In genomic region chr13:26270707-26271106, GRCh38 we compare ENCODE assay signal across 28 cellular contexts.
"Had no signal": no experiment of that assay in that cellular context is flagged by ENCODE, and none has a peak within 500 bp of the region (broad histone marks: within the 10 kb centered on the region; RNA-seq: fewer than 3 reads in every experiment).

No MANE protein-coding gene starts in this region.

- H3K4me3 ChIP-seq: colonic mucosa, coronary artery, dorsolateral prefrontal cortex, esophagus squamous epithelium, gastrocnemius medialis, gastroesophageal sphincter, heart left ventricle, heart right ventricle had no signal

- H3K4me3 Mint-ChIP-seq: dendritic cell treated with granulocyte-macrophage colony-stimulating factor and Interleukin-4, amounts not matched to agents 40 ng/mL and 50 ng/mL, for 4 days; effector memory CD8-positive, alpha-beta T cell; endodermal cell had no signal

- H3K27ac ChIP-seq: colonic mucosa, coronary artery, dorsolateral prefrontal cortex, epithelial cell of prostate, esophagus squamous epithelium, foreskin keratinocyte, gastrocnemius medialis, gastroesophageal sphincter, heart left ventricle, heart right ventricle had no signal

- H3K9me3 ChIP-seq: colonic mucosa, esophagus squamous epithelium, gastrocnemius medialis, gastroesophageal sphincter, heart left ventricle, heart right ventricle had no signal

- ATAC-seq: effector memory CD8-positive, alpha-beta T cell; esophagus mucosa; foreskin keratinocyte; gastrocnemius medialis; gastroesophageal sphincter; heart left ventricle; heart right ventricle had no signal

- H3K4me1 ChIP-seq: colonic mucosa, esophagus squamous epithelium had no signal

- DNase-seq: colonic mucosa; cortex of kidney; dermis blood vessel endothelial cell; dorsolateral prefrontal cortex; effector CD4-positive, alpha-beta T cell; effector CD8-positive, alpha-beta T cell; effector memory CD4-positive, alpha-beta T cell; effector memory CD8-positive, alpha-beta T cell; endodermal cell; erythroblast; esophagus squamous epithelium; foreskin fibroblast; foreskin keratinocyte; foreskin melanocyte; gastrocnemius medialis; glutamatergic neuron; head of caudate nucleus; heart left ventricle; heart right ventricle had no signal

- H3K27me3 Mint-ChIP-seq: dendritic cell treated with granulocyte-macrophage colony-stimulating factor and Interleukin-4, amounts not matched to agents 40 ng/mL and 50 ng/mL, for 4 days; effector memory CD8-positive, alpha-beta T cell had no signal

- H3K27me3 ChIP-seq: colonic mucosa, dorsolateral prefrontal cortex, esophagus squamous epithelium, foreskin keratinocyte, gastrocnemius medialis, gastroesophageal sphincter, heart left ventricle, heart right ventricle had no signal

- H3K36me3 ChIP-seq: colonic mucosa, esophagus squamous epithelium, gastrocnemius medialis, gastroesophageal sphincter, heart left ventricle, heart right ventricle had no signal

- H3K9me3 Mint-ChIP-seq: dendritic cell treated with granulocyte-macrophage colony-stimulating factor and Interleukin-4, amounts not matched to agents 40 ng/mL and 50 ng/mL, for 4 days; effector memory CD8-positive, alpha-beta T cell; endodermal cell had no signal

- H3K27ac Mint-ChIP-seq: dendritic cell treated with granulocyte-macrophage colony-stimulating factor and Interleukin-4, amounts not matched to agents 40 ng/mL and 50 ng/mL, for 4 days; effector memory CD8-positive, alpha-beta T cell; endodermal cell had no signal

- FAIRE-seq: colon, endometrium, endothelial cell of umbilical vein, frontal cortex had no signal
